In the genomic region with DNA sequence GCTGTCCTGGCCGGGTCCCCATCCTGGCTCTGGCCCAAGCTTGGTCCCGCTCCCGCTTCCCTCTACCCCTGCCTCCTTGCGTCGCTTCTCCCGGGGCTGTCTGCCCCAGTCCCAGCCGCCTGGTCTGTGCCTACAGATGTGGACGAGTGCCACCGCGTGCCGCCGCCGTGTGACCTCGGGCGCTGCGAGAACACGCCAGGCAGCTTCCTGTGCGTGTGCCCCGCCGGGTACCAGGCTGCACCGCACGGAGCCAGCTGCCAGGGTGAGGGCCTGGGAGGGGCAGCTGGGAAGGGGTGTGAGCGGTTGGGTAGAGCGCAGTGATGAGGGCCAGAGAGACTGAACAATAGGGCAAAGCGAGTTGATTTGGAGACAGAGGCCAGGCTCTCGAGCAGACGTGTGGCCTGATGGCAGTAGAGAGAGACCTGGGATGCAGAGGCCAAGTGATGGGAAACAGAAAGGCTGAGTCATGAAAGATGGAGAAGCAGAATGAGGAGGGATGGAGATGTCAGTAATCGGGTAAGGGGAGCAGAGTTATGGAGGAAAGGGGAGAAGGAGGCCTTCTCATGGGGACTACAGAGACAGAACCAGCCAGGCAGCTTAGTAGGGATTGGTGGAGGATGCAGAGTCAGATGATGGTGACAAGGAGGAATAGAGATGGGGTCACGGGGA, we compare ENCODE assay signal across 8 cellular contexts. TPM values are rescaled to one million over a fixed set of nuclear protein-coding genes. Genes with fewer than 3 reads are reported as not detected.
DNase-seq lines count a peak whose midpoint lies in the region; ATAC-seq, FAIRE-seq and TF ChIP-seq lines count a peak whose summit lies in the region.

No MANE protein-coding gene starts in this region.

- peak overlapping the region; percentile 80 for H3K27ac ChIP-seq in GM23248
- peak overlapping the region in 1 of 2 experiments; percentile 93; a peak in 2 of 4 replicates for H3K27ac ChIP-seq in SK-N-SH (ENCODE audit: low read depth in 2 of 2, low read length in 1 of 2)
- H3K27ac ChIP-seq in keratinocyte (ENCODE audit: control insufficient read depth, insufficient read depth, low read length), result peak overlapping the region; percentile 58

- TF ChIP-seq CTCF in SK-N-SH (IDR thresholded peaks at IDR 0.05), result no peak
- no peak for TF ChIP-seq CTCF in astrocyte of the spinal cord (IDR thresholded peaks at IDR 0.05; ENCODE audit: low read depth, low read length)
- peak in 1 of 3 experiments; percentile 5 for TF ChIP-seq CTCF in keratinocyte (optimal IDR thresholded peaks at IDR 0.05 in 1 of 3, IDR thresholded peaks at IDR 0.05 in 1 of 3, conservative IDR thresholded peaks at IDR 0.05 in 1 of 3; ENCODE audit: extremely low read depth in 1 of 3, insufficient read depth in 2 of 3, low read length in 3 of 3)

- H3K9me3 ChIP-seq in GM23248 (ENCODE audit: low read depth) (no peaks in the 10 kb centered on the region), SK-N-SH (no peaks in the 10 kb centered on the region), keratinocyte (ENCODE audit: control insufficient read depth, low read depth, low read length) (no peaks in the 10 kb centered on the region)

- 7 to 9% methylated on average over 29 of the region's 29 CpGs for WGBS in GM23248 (ENCODE audit: low coverage in 1 of 2, low lambda C conversion rate in 2 of 2, missing lambda C conversion rate in 2 of 2), 2 experiments
- 36% methylated on average over 29 of the region's 29 CpGs for WGBS in SK-N-SH (ENCODE audit: low lambda C conversion rate)

- H3K4me1 ChIP-seq in GM23248 (ENCODE audit: insufficient read depth) (peaks cover 18% of the 10 kb centered on the region), SK-N-SH (ENCODE audit: control insufficient read depth in 1 of 2, insufficient read depth in 2 of 2, low read depth in 1 of 2, low read length in 1 of 2) (peaks cover 7 to 32% of the 10 kb centered on the region in 2 experiments; a peak in 2 of 4 replicates), keratinocyte (ENCODE audit: control insufficient read depth, extremely low read depth, insufficient read depth, low read length) (peaks cover 42% of the 10 kb centered on the region)

- DNase-seq in GM23248 (peak; percentile 63), SK-N-SH (peak; percentile 90), astrocyte of the spinal cord (ENCODE audit: low read depth, low spot score) (no peak), keratinocyte (ENCODE audit: low read depth, low spot score) (no peak), HuH-7.5 (ENCODE audit: low spot score) (no peak)
- peak; percentile 39 for DNase-seq in stimulated activated CD8-positive, alpha-beta memory T cell treated with anti-CD3 and anti-CD28 coated beads, Interleukin-12 subunit alpha, Interleukin-12 subunit beta, amount 100 ng/mL, for 4 hours (ENCODE audit: low read depth)

- H3K9ac ChIP-seq in GM23248, result peak overlapping the region; percentile 78
- H3K9ac ChIP-seq in SK-N-SH, result peak overlapping the region; percentile 40
- peak overlapping the region; percentile 62 for H3K9ac ChIP-seq in keratinocyte (ENCODE audit: control insufficient read depth, extremely low read depth, insufficient read depth, low read length)

- TF ChIP-seq RAD21 in SK-N-SH (IDR thresholded peaks at IDR 0.05; ENCODE audit: low read length), result no peak

- H3K36me3 ChIP-seq in GM23248 (ENCODE audit: low read depth), result no peaks in the 10 kb centered on the region
- no peaks in the 10 kb centered on the region for H3K36me3 ChIP-seq in SK-N-SH (replicated peaks in 1 of 2; ENCODE audit: control insufficient read depth in 1 of 2, insufficient read depth in 2 of 2, low read length in 1 of 2)
- no peaks in the 10 kb centered on the region for H3K36me3 ChIP-seq in keratinocyte (ENCODE audit: control insufficient read depth in 2 of 2, extremely low read depth in 1 of 2, insufficient read depth in 2 of 2, low read length in 2 of 2)

- CTCF ChIA-PET in SK-N-SH (lab: Yijun Ruan, JAX), result interaction anchor here (1.1 to 4.1 kb wide), 6 partner anchors 10 to 188 kb away, joined by 3 to 42 read pairs (median 4); a partner anchor contains a TSS

- H3K4me2 ChIP-seq in GM23248 (ENCODE audit: unreplicated experiment), result peak overlapping the region; percentile 76
- peak overlapping the region; percentile 93 for H3K4me2 ChIP-seq in SK-N-SH
- H3K4me2 ChIP-seq in keratinocyte (ENCODE audit: control insufficient read depth, extremely low read depth, insufficient read depth, low read depth, low read length), result peak overlapping the region; percentile 61

- in situ Hi-C loops in GM23248 (cut with MboI) (no loop called here), astrocyte of the spinal cord (cut with HindIII; ENCODE audit: low sequenced_read_pairs) (no loop called here)

- H2AFZ ChIP-seq in GM23248 (peak overlapping the region; percentile 78), SK-N-SH (ENCODE audit: low read depth) (peak overlapping the region; percentile 88; the same call in 1 of the 2 replicates), keratinocyte (ENCODE audit: control insufficient read depth, low read length) (no peak overlapping the region)

- no peaks in the 10 kb centered on the region for H3K9me1 ChIP-seq in keratinocyte (ENCODE audit: control insufficient read depth, extremely low read depth, insufficient read depth, low read length)

- H3K9me2 ChIP-seq in GM23248 (ENCODE audit: insufficient read depth) (no peaks in the 10 kb centered on the region), SK-N-SH (no peaks in the 10 kb centered on the region)

- peak; percentile 20 for FAIRE-seq in keratinocyte (lab: Jason Lieb, UNC)

- H4K20me1 ChIP-seq in GM23248 (ENCODE audit: insufficient read depth), result no peaks in the 10 kb centered on the region
- H4K20me1 ChIP-seq in SK-N-SH (ENCODE audit: insufficient read depth), result no peaks in the 10 kb centered on the region
- no peaks in the 10 kb centered on the region for H4K20me1 ChIP-seq in keratinocyte (ENCODE audit: control insufficient read depth, extremely low read depth, insufficient read depth, low read length)

- POLR2A ChIA-PET in SK-N-SH (lab: Yijun Ruan, JAX), result interaction anchor here (0.5 to 1.6 kb wide), 4 partner anchors 20 to 140 kb away, joined by 3 to 7 read pairs (median 4); a partner anchor contains a TSS

- H3K27me3 ChIP-seq in GM23248 (replicated peaks; ENCODE audit: insufficient read depth) (no peaks in the 10 kb centered on the region), SK-N-SH (ENCODE audit: insufficient read depth) (no peaks in the 10 kb centered on the region), keratinocyte (ENCODE audit: control insufficient read depth, extremely low read depth, insufficient read depth, low read length) (no peaks in the 10 kb centered on the region)

- no peak for ATAC-seq in HG03097 (IDR thresholded peaks at IDR 0.05; ENCODE audit: low FRiP score, unreplicated experiment)
- ATAC-seq in GM21367 (IDR thresholded peaks at IDR 0.05; ENCODE audit: unreplicated experiment), result no peak

- dilution Hi-C loops in keratinocyte (cut with MboI; ENCODE audit: extremely low pct_ligation_motif_present, low sequenced_read_pairs), result no loop called here

- no peak for TF ChIP-seq EP300 in SK-N-SH (IDR thresholded peaks at IDR 0.05; ENCODE audit: borderline replicate concordance in 1 of 2, low read depth in 1 of 2, low read length in 1 of 2)

- H3F3A ChIP-seq in GM23248 (ENCODE audit: insufficient read depth), result 0 out of 2 replicates have a peak, but pooled peaks cover 4% of the 10 kb centered on the region
- peaks cover 5% of the 10 kb centered on the region for H3F3A ChIP-seq in SK-N-SH (replicated peaks; ENCODE audit: insufficient read depth)

- no peaks in the 10 kb centered on the region; the same call in 1 of the 2 replicates for H3K79me2 ChIP-seq in GM23248 (ENCODE audit: insufficient read depth)
- no peaks in the 10 kb centered on the region for H3K79me2 ChIP-seq in SK-N-SH (ENCODE audit: insufficient read depth)
- peaks cover 8% of the 10 kb centered on the region for H3K79me2 ChIP-seq in keratinocyte (ENCODE audit: control insufficient read depth, insufficient read depth, low read length)

- H3K4me3 ChIP-seq in GM23248, result peak overlapping the region; percentile 68
- H3K4me3 ChIP-seq in SK-N-SH (ENCODE audit: low read depth in 2 of 2, low read length in 1 of 2), result peak overlapping the region; percentile 46 to 56
- H3K4me3 ChIP-seq in astrocyte of the spinal cord (ENCODE audit: low read depth, low read length), result peak overlapping the region; percentile 42
- H3K4me3 ChIP-seq in keratinocyte (ENCODE audit: control insufficient read depth in 2 of 3, extremely low read depth in 1 of 3, insufficient read depth in 2 of 3, low read depth in 1 of 3, low read length in 3 of 3), result peak overlapping the region; percentile 16 to 70 (median 49)

TF ChIP-seq in SK-N-SH, 30 proteins besides CTCF, POLR2A, EP300 and RAD21 (continues in another document):
- TF ChIP-seq FOXJ3 (CRISPR knock-in tag; IDR thresholded peaks at IDR 0.05), result no peak
- TF ChIP-seq EZH2phosphoT487 (IDR thresholded peaks at IDR 0.05; ENCODE audit: borderline replicate concordance, low read depth), result no peak

RNA-seq across cellular contexts. Expression of a gene that starts 9.4 kb away (rescaled TPM):
- total RNA-seq in GM23248 (2014; rRNA removed; shearing (Covaris generic)), result 18.0 and 18.3 TPM in 2 replicates
- polyA plus RNA-seq in GM23248 (2016; fragmentation: Nextera tagmentation; extraction: Ambion mirVana), result 45.5 and 47.2 TPM in 2 replicates
- 15.9 and 24.8 TPM in 2 replicates for polyA plus RNA-seq in SK-N-SH (2012; rRNA removed)
- 6.8 and 12.4 TPM in 2 replicates for polyA plus RNA-seq in SK-N-SH (2012; cell fraction: cytosol; rRNA removed)
- 185 and 324 TPM in 2 replicates for polyA plus RNA-seq in SK-N-SH (2012; cell fraction: nucleus; rRNA removed)
- 25.9 to 48.0 TPM (median 29.6 TPM) in 3 replicates for polyA plus RNA-seq in keratinocyte
- 18.4 TPM for polyA plus RNA-seq in keratinocyte (2011; ENCODE audit: low read depth)
- 16.2 and 40.9 TPM in 2 replicates for polyA plus RNA-seq in keratinocyte (2011; cell fraction: cytosol; rRNA removed)
- 171 and 248 TPM in 2 replicates for polyA plus RNA-seq in keratinocyte (2011; cell fraction: nucleus; rRNA removed)
- polyA plus RNA-seq in keratinocyte (2012; ENCODE audit: low replicate concordance), result 67.3 and 104 TPM in 2 replicates
- polyA minus RNA-seq in keratinocyte, result 23.7 to 113 TPM (median 33.0 TPM) in 3 replicates
- 63.9 TPM for polyA minus RNA-seq in keratinocyte (2011; cell fraction: cytosol; rRNA and poly(A)+ RNA removed)
- polyA minus RNA-seq in keratinocyte (2011; cell fraction: nucleus; rRNA and poly(A)+ RNA removed), result 56.5 and 60.9 TPM in 2 replicates

RNA-seq across cellular contexts. Expression of a gene that starts 33.9 kb away (rescaled TPM):
- total RNA-seq in GM23248 (2014; rRNA removed; shearing (Covaris generic)), result 27.8 and 36.3 TPM in 2 replicates
- 62.2 and 66.4 TPM in 2 replicates for polyA plus RNA-seq in GM23248 (2016; fragmentation: Nextera tagmentation; extraction: Ambion mirVana)
- 49.1 and 62.7 TPM in 2 replicates for polyA plus RNA-seq in SK-N-SH (2012; rRNA removed)
- 18.1 and 37.6 TPM in 2 replicates for polyA plus RNA-seq in SK-N-SH (2012; cell fraction: cytosol; rRNA removed)
- polyA plus RNA-seq in SK-N-SH (2012; cell fraction: nucleus; rRNA removed), result 93.4 and 94.6 TPM in 2 replicates
- 20.2 to 41.3 TPM (median 27.2 TPM) in 3 replicates for polyA plus RNA-seq in keratinocyte
- 27.1 TPM for polyA plus RNA-seq in keratinocyte (2011; ENCODE audit: low read depth)
- 25.3 and 42.4 TPM in 2 replicates for polyA plus RNA-seq in keratinocyte (2011; cell fraction: cytosol; rRNA removed)
- 36.2 and 53.8 TPM in 2 replicates for polyA plus RNA-seq in keratinocyte (2011; cell fraction: nucleus; rRNA removed)
- polyA plus RNA-seq in keratinocyte (2012; ENCODE audit: low replicate concordance), result 45.0 and 60.3 TPM in 2 replicates
- 50.2 to 86.6 TPM (median 52.0 TPM) in 3 replicates for polyA minus RNA-seq in keratinocyte
- polyA minus RNA-seq in keratinocyte (2011; cell fraction: cytosol; rRNA and poly(A)+ RNA removed), result 144 TPM
- polyA minus RNA-seq in keratinocyte (2011; cell fraction: nucleus; rRNA and poly(A)+ RNA removed), result 31.9 and 39.0 TPM in 2 replicates

Comparison
In these comparisons a context has a peak if more than half of its experiments do, and no peak if none do; other contexts are left out.
1. DNase-seq: peak in GM23248 (single experiment), SK-N-SH (single experiment) and stimulated activated CD8-positive, alpha-beta memory T cell treated with anti-CD3 and anti-CD28 coated beads, Interleukin-12 subunit alpha, Interleukin-12 subunit beta, amount 100 ng/mL, for 4 hours (single experiment); none in astrocyte of the spinal cord (single experiment), keratinocyte (single experiment) and HuH-7.5 (single experiment).
2. Peak in every context shown above with its lines, with median percentiles within 50 percentile points of each other: H3K4me2 ChIP-seq, H3K4me3 ChIP-seq and H3K9ac ChIP-seq.